In genomic region chr1:186429017-186429416, GRCh38 we compare ENCODE assay signal across 24 cellular contexts. TPM values are rescaled to one million over a fixed set of nuclear protein-coding genes. Genes with fewer than 3 reads are reported as not detected.
"Had no signal": no experiment of that assay in that cellular context is flagged by ENCODE, and none has a peak within 500 bp of the region (broad histone marks: within the 10 kb centered on the region; RNA-seq: fewer than 3 reads in every experiment).

No MANE protein-coding gene starts in this region.

- H3K27ac ChIP-seq: hepatocyte, left ventricle myocardium inferior, ovary, prostate gland, thyroid gland, upper lobe of right lung had no signal

- H3K36me3 ChIP-seq: left ventricle myocardium inferior, ovary, prostate gland, thyroid gland, upper lobe of right lung had no signal

- H3K9me3 ChIP-seq: ovary, prostate gland, thyroid gland, upper lobe of right lung had no signal

- H2AFZ ChIP-seq: hepatocyte had no signal

- DNase-seq: activated CD4-positive, alpha-beta T cell treated with anti-CD3 and anti-CD28 coated beads for 4 hours; activated CD4-positive, alpha-beta T cell treated with anti-CD3 and anti-CD28 coated beads, Interleukin-2, amount 50 U/mL, for 48 hours; activated CD4-positive, CD25-positive, alpha-beta regulatory T cell; activated effector memory CD4-positive, alpha-beta T cell treated with Interleukin-2 at 50 U/mL for 16 hours; activated naive CD4-positive, alpha-beta T cell treated with anti-CD3 and anti-CD28 coated beads, Interleukin-2, amount 10 ng/mL, durations not matched to agents 7 days and 5 days; activated T-cell treated with anti-CD3 and anti-CD28 coated beads, Interleukin-2, amount 50 U/mL, for 48 hours; effector CD8-positive, alpha-beta T cell; foreskin melanocyte; left ventricle myocardium inferior; midbrain; ovary; stimulated activated CD4-positive, alpha-beta T cell treated with anti-CD3 and anti-CD28 coated beads, Interleukin-4, amount 100 ng/mL, for 24 hours; stimulated activated naive CD4-positive, alpha-beta T cell treated with Interleukin-2 at 50 U/mL for 16 hours; T-helper 17 cell; thyroid gland; upper lobe of right lung had no signal

- ATAC-seq: natural killer cell treated with Interleukin-12 subunit alpha and Interleukin-12 subunit beta and Interleukin-15 and Interleukin-18, amount 100 ng/mL, for 72 hours; T-helper 17 cell; upper lobe of right lung had no signal

- H3K79me2 ChIP-seq: hepatocyte had no signal

- H3K27me3 ChIP-seq: hepatocyte, ovary, thyroid gland, upper lobe of right lung had no signal

- H3K4me3 ChIP-seq: hepatocyte, left ventricle myocardium inferior, ovary, prostate gland, thyroid gland, upper lobe of right lung had no signal

- H3K4me1 ChIP-seq: prostate gland, thyroid gland, upper lobe of right lung had no signal

- H3K4me2 ChIP-seq: hepatocyte had no signal

RNA-seq across cellular contexts. Expression of gene PDC, which starts 31.9 kb away (rescaled TPM):
- total RNA-seq: activated CD8-positive, alpha-beta memory T cell treated with anti-CD3 and anti-CD28 coated beads for 36 hours; chondrocyte; hepatocyte; left ventricle myocardium inferior; lung microvascular endothelial cell; natural killer cell treated with Interleukin-12 subunit alpha and Interleukin-12 subunit beta and Interleukin-15 and Interleukin-18, amount 100 ng/mL, for 72 hours; ovary; prostate gland; subcutaneous adipose tissue; T-helper 17 cell; thyroid gland; upper lobe of right lung had no signal
- polyA plus RNA-seq: esophagus, hepatocyte, ovary had no signal
